ENCODE assay signal across 27 cellular contexts in the genomic region with DNA sequence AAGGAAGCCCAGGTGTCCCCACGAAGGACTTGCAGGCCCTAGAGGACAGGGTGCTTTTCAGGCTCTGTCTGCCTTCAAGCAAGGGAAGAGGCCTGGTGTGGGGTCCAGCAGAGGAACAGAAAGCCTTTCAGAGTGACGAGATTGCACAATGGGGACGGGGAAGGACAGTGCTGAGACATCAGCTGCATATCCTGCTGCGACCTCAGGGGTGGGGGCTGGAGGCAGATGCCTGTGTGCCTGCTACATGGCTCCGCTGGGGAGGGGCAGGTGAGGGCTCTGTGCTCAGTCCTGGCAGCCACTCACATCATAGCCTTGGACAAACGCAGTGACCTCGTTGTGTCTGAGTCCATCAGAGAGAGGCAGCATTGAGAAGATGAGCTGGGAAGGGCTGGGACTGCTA.
A peak's percentile ranks its signal among the peaks of the same experiment; 100 is the strongest.
DNase-seq lines count a peak whose midpoint lies in the region; ATAC-seq, FAIRE-seq and TF ChIP-seq lines count a peak whose summit lies in the region.
"Had no signal": no experiment of that assay in that cellular context is flagged by ENCODE, and none has a peak within 500 bp of the region (broad histone marks: within the 10 kb centered on the region; RNA-seq: fewer than 3 reads in every experiment).

No MANE protein-coding gene starts in this region.

- H3K9me3 ChIP-seq in endodermal cell (ENCODE audit: control insufficient read depth, low read length), result no peaks in the 10 kb centered on the region
- no peaks in the 10 kb centered on the region for H3K9me3 ChIP-seq in psoas muscle
- H3K9me3 ChIP-seq in kidney (ENCODE audit: control insufficient read depth in 1 of 2, low read length in 2 of 2), result no peaks in the 10 kb centered on the region
- no peaks in the 10 kb centered on the region for H3K9me3 ChIP-seq in HAP-1
- H3K9me3 ChIP-seq in esophagus muscularis mucosa, result no peaks in the 10 kb centered on the region
- H3K9me3 ChIP-seq: BE2C, upper lobe of left lung had no signal

- TF ChIP-seq CTCF in NB4 (IDR thresholded peaks at IDR 0.05; ENCODE audit: low read depth, low read length), result no peak
- no peak for TF ChIP-seq CTCF in endodermal cell (conservative IDR thresholded peaks at IDR 0.05)
- TF ChIP-seq CTCF in psoas muscle (IDR thresholded peaks at IDR 0.05), result no peak
- no peak for TF ChIP-seq CTCF in kidney (IDR thresholded peaks at IDR 0.05; ENCODE audit: borderline replicate concordance, extremely low read depth, insufficient read depth)
- no peak for TF ChIP-seq CTCF in esophagus muscularis mucosa (IDR thresholded peaks at IDR 0.05)

- in situ Hi-C loops in HAP-1 (cut with MboI; ENCODE audit: low sequenced_read_pairs), result no loop called here

- FAIRE-seq in kidney (lab: Jason Lieb, UNC), result no peak
- FAIRE-seq: astrocyte, GM18507 had no signal

- TF ChIP-seq POLR2A in NB4 (IDR thresholded peaks at IDR 0.05; ENCODE audit: extremely low read depth, insufficient read length) (no peak), esophagus muscularis mucosa (IDR thresholded peaks at IDR 0.05; ENCODE audit: low read depth) (no peak)

- intact Hi-C loops in psoas muscle (cut with DNase I) (no loop called here), posterior vena cava (cut with DNase I) (no loop called here), kidney (cut with DNase I) (no loop called here), esophagus muscularis mucosa (cut with DNase I) (no loop called here)

- H3K4me3 ChIP-seq in NB4 (ENCODE audit: low read depth, low read length) (no peak overlapping the region), endodermal cell (ENCODE audit: low read length) (no peak overlapping the region), psoas muscle (no peak overlapping the region), kidney (ENCODE audit: low read length in 2 of 2) (no peak overlapping the region), HAP-1 (no peak overlapping the region), esophagus muscularis mucosa (no peak overlapping the region)
- H3K4me3 ChIP-seq: PC-9, upper lobe of left lung had no signal

- H3K4me1 Mint-ChIP-seq in endodermal cell, result peaks cover 2% of the 10 kb centered on the region

- no peaks in the 10 kb centered on the region for H3K36me3 ChIP-seq in endodermal cell (ENCODE audit: control insufficient read depth, insufficient read depth, low read length)
- no peaks in the 10 kb centered on the region for H3K36me3 ChIP-seq in psoas muscle (ENCODE audit: insufficient read depth in 1 of 2, low read depth in 1 of 2)
- no peaks in the 10 kb centered on the region for H3K36me3 ChIP-seq in kidney (ENCODE audit: control insufficient read depth in 1 of 2, insufficient read depth in 2 of 2, low read length in 2 of 2)
- H3K36me3 ChIP-seq in HAP-1 (replicated peaks), result no peaks in the 10 kb centered on the region
- no peaks in the 10 kb centered on the region for H3K36me3 ChIP-seq in esophagus muscularis mucosa
- H3K36me3 ChIP-seq: BE2C, upper lobe of left lung had no signal

- H3K9ac ChIP-seq in endodermal cell (ENCODE audit: extremely low read depth, low read length, poor library complexity, severe bottlenecking), result no peak overlapping the region
- no peak overlapping the region for H3K9ac ChIP-seq in kidney (ENCODE audit: low read length in 2 of 2)

- WGBS in endodermal cell (ENCODE audit: insufficient coverage in 1 of 2, insufficient read length in 1 of 2), 2 experiments, result 63 to 74% methylated on average over 7 of the region's 7 CpGs
- WGBS in psoas muscle, 3 donors, result 20 to 49% (median 32%) methylated on average over 7 of the region's 7 CpGs
- WGBS in esophagus muscularis mucosa, result 60% methylated on average over 7 of the region's 7 CpGs

- DNase-seq in CD1c-positive myeloid dendritic cell (ENCODE audit: extremely low spot score), result peak; percentile 6
- peak; percentile 83 for DNase-seq in NB4 (ENCODE audit: low read depth)
- DNase-seq in endodermal cell, result peak; percentile 57
- peak; percentile 50 to 71 for DNase-seq in psoas muscle
- no peak for DNase-seq in posterior vena cava (ENCODE audit: low spot score)
- no peak for DNase-seq in kidney
- no peak for DNase-seq in HAP-1 (ENCODE audit: low spot score in 2 of 2)
- DNase-seq in esophagus muscularis mucosa (ENCODE audit: extremely low spot score), result no peak
- DNase-seq: activated CD4-positive, alpha-beta T cell treated with anti-CD3 and anti-CD28 coated beads, Interleukin-2, amount 50 U/mL, for 4 hours; activated CD4-positive, CD25-positive, alpha-beta regulatory T cell; BE2C; caudate nucleus; GF-D8; glutamatergic neuron; NCI-H1436 treated with DMSO at 0.1 percent for 48 hours; NCI-H2171; PC-9; Right ventricle myocardium superior; stimulated activated CD4-positive, alpha-beta T cell treated with anti-CD3 and anti-CD28 coated beads, Interleukin-1b, Interleukin-23, amount 100 ng/mL, for 48 hours; SW 1271; T1000; upper lobe of left lung had no signal

- H3K27ac ChIP-seq in endodermal cell (ENCODE audit: low read depth, low read length) (no peak overlapping the region), psoas muscle (no peak overlapping the region), kidney (ENCODE audit: low read depth in 2 of 2, low read length in 2 of 2) (no peak overlapping the region), esophagus muscularis mucosa (replicated peaks in 1 of 4) (no peak overlapping the region)
- H3K27ac ChIP-seq: PC-9, upper lobe of left lung had no signal

- H3K4me3 Mint-ChIP-seq in endodermal cell, result no peak overlapping the region
- H3K4me3 Mint-ChIP-seq: activated naive CD8-positive, alpha-beta T cell; dendritic cell treated with granulocyte-macrophage colony-stimulating factor and Interleukin-4, amounts not matched to agents 40 ng/mL and 50 ng/mL, for 4 days had no signal

- no peaks in the 10 kb centered on the region for H3K27me3 Mint-ChIP-seq in endodermal cell (ENCODE audit: insufficient read depth)
- H3K27me3 Mint-ChIP-seq: activated naive CD8-positive, alpha-beta T cell; dendritic cell treated with granulocyte-macrophage colony-stimulating factor and Interleukin-4, amounts not matched to agents 40 ng/mL and 50 ng/mL, for 4 days had no signal

- H3K4me1 ChIP-seq in endodermal cell (ENCODE audit: control insufficient read depth, insufficient read depth, low read length), result no peaks in the 10 kb centered on the region
- H3K4me1 ChIP-seq in psoas muscle, result peaks cover 11% of the 10 kb centered on the region
- H3K4me1 ChIP-seq in kidney (ENCODE audit: control insufficient read depth in 1 of 2, insufficient read depth in 1 of 2, low read depth in 1 of 2, low read length in 2 of 2), result no peaks in the 10 kb centered on the region
- H3K4me1 ChIP-seq in HAP-1, result no peaks in the 10 kb centered on the region
- peaks cover 0 to 18% (median 6%) of the 10 kb centered on the region in 4 donors for H3K4me1 ChIP-seq in esophagus muscularis mucosa
- H3K4me1 ChIP-seq: BE2C, upper lobe of left lung had no signal

- H3K9me3 Mint-ChIP-seq in endodermal cell, result no peaks in the 10 kb centered on the region
- H3K9me3 Mint-ChIP-seq: activated T-helper 2 cell treated with anti-CD3 and anti-CD28 coated beads, Interferon-gamma antibody, Interleukin-2, Interleukin-4, amounts not matched to agents 10 μg/mL and 5 μg/mL and 100 μg/mL, durations not matched to agents 14 hours and 24 hours and 36 hours; dendritic cell treated with granulocyte-macrophage colony-stimulating factor and Interleukin-4, amounts not matched to agents 40 ng/mL and 50 ng/mL, for 4 days had no signal

- peak in 3 of 4 donors; percentile 68 to 85 (median 80) for ATAC-seq in psoas muscle

- no peaks in the 10 kb centered on the region for H3K36me3 Mint-ChIP-seq in endodermal cell (ENCODE audit: low read depth)
- H3K36me3 Mint-ChIP-seq: activated naive CD8-positive, alpha-beta T cell had no signal

- H3K27ac Mint-ChIP-seq in endodermal cell, result no peak overlapping the region
- H3K27ac Mint-ChIP-seq: activated naive CD8-positive, alpha-beta T cell; activated T-helper 2 cell treated with anti-CD3 and anti-CD28 coated beads, Interferon-gamma antibody, Interleukin-2, Interleukin-4, amounts not matched to agents 10 μg/mL and 5 μg/mL and 100 μg/mL, durations not matched to agents 14 hours and 24 hours and 36 hours; dendritic cell treated with granulocyte-macrophage colony-stimulating factor and Interleukin-4, amounts not matched to agents 40 ng/mL and 50 ng/mL, for 4 days had no signal

- H3K27me3 ChIP-seq in endodermal cell (ENCODE audit: control insufficient read depth, insufficient read depth, low read length, poor library complexity, severe bottlenecking), result no peaks in the 10 kb centered on the region
- H3K27me3 ChIP-seq in psoas muscle (ENCODE audit: insufficient read depth in 3 of 3, low read length in 2 of 3), result no peaks in the 10 kb centered on the region
- no peaks in the 10 kb centered on the region for H3K27me3 ChIP-seq in HAP-1 (ENCODE audit: low read depth)
- H3K27me3 ChIP-seq in esophagus muscularis mucosa, result no peaks in the 10 kb centered on the region
- H3K27me3 ChIP-seq: BE2C, upper lobe of left lung had no signal

- TF ChIP-seq EP300 in esophagus muscularis mucosa (IDR thresholded peaks at IDR 0.05), result no peak

Comparison
In these comparisons a context has a peak if more than half of its experiments do, and no peak if none do; other contexts are left out.
1. DNase-seq: peak in CD1c-positive myeloid dendritic cell (single experiment), NB4 (single experiment), endodermal cell (single experiment) and psoas muscle (2 of 2); none in posterior vena cava (single experiment), kidney (single experiment), HAP-1 (0 of 2) and esophagus muscularis mucosa (single experiment).